ENCODE assay signal across 9 cellular contexts in genomic region chr11:122696662-122697061, GRCh38. TPM values are rescaled to one million over a fixed set of nuclear protein-coding genes. Genes with fewer than 3 reads are reported as not detected.
DNase-seq lines count a peak whose midpoint lies in the region; ATAC-seq and TF ChIP-seq lines count a peak whose summit lies in the region.
"Had no signal": no experiment of that assay in that cellular context is flagged by ENCODE, and none has a peak within 500 bp of the region (broad histone marks: within the 10 kb centered on the region; RNA-seq: fewer than 3 reads in every experiment).

No MANE protein-coding gene starts in this region.

- peaks cover 2% of the 10 kb centered on the region for H3K27me3 Mint-ChIP-seq in GM23338 (ENCODE audit: insufficient read depth, low read depth, poor library complexity)

- no peaks in the 10 kb centered on the region for H3K36me3 Mint-ChIP-seq in GM23338 (ENCODE audit: low read depth)

- no peak overlapping the region for H3K27ac Mint-ChIP-seq in GM23338

- no peaks in the 10 kb centered on the region; the same call in 1 of the 2 replicates for H4K20me1 ChIP-seq in GM23338 (replicated peaks; ENCODE audit: insufficient read depth)

- DNase-seq in Jurkat, Clone E6-1 (ENCODE audit: low read depth, low spot score), result peak; percentile 88
- DNase-seq in activated T-cell treated with anti-CD3 and anti-CD28 coated beads for 48 hours (ENCODE audit: low read depth) (peak; percentile 61), GM23338 (ENCODE audit: low spot score) (no peak), NCI-H2029 (lab: John Stamatoyannopoulos, UW) (no peak), DMS153 (lab: John Stamatoyannopoulos, UW) (no peak), kidney tubule cell (ENCODE audit: low spot score) (no peak)
- DNase-seq in stimulated activated CD4-positive, alpha-beta T cell treated with anti-CD3 and anti-CD28 coated beads, Interleukin-1b, Interleukin-23, amount 100 ng/mL, for 1 hour (ENCODE audit: low read depth in 2 of 2), result peak; percentile 37 to 42

- no peak overlapping the region for H3K4me3 Mint-ChIP-seq in GM23338

- peak overlapping the region; percentile 41 for H3K4me3 ChIP-seq in Jurkat, Clone E6-1 (ENCODE audit: low read length)
- H3K4me3 ChIP-seq in GM23338, result no peak overlapping the region
- H3K4me3 ChIP-seq: lung had no signal

- H3K9me2 ChIP-seq in GM23338 (ENCODE audit: insufficient read depth), result no peaks in the 10 kb centered on the region

- TF ChIP-seq POLR2A in GM18505 (IDR thresholded peaks at IDR 0.05; ENCODE audit: borderline replicate concordance, extremely low read depth, insufficient read depth, insufficient read length), result no peak

- H3K36me3 ChIP-seq in GM23338 (ENCODE audit: insufficient read depth), result no peaks in the 10 kb centered on the region

- peaks cover 13% of the 10 kb centered on the region for H3K4me1 Mint-ChIP-seq in GM23338

- no peak overlapping the region for H3K4me2 ChIP-seq in GM23338

- no peaks in the 10 kb centered on the region for H3K9me3 Mint-ChIP-seq in GM23338

- TF ChIP-seq CTCF in GM23338 (conservative IDR thresholded peaks at IDR 0.05; ENCODE audit: low read depth in 2 of 2), result no peak

- no peaks in the 10 kb centered on the region for H3K79me2 ChIP-seq in GM23338 (replicated peaks; ENCODE audit: insufficient read depth)

- ATAC-seq in GM18505 (IDR thresholded peaks at IDR 0.05; ENCODE audit: unreplicated experiment) (peak; percentile 61), GM23338 (no peak)

- peaks cover 10% of the 10 kb centered on the region; the same call in 1 of the 2 replicates for H3K4me1 ChIP-seq in GM23338 (ENCODE audit: insufficient read depth)

- no peaks in the 10 kb centered on the region for H3F3A ChIP-seq in GM23338 (replicated peaks; ENCODE audit: low read depth)

- H3K27ac ChIP-seq in GM23338 (ENCODE audit: low read depth), result no peak overlapping the region

- H2AFZ ChIP-seq in GM23338, result no peak overlapping the region

- H3K27me3 ChIP-seq in GM23338 (ENCODE audit: insufficient read depth), result no peaks in the 10 kb centered on the region

TF ChIP-seq in GM23338, 12 proteins besides CTCF, POLR2A, EP300 and RAD21:
- TF ChIP-seq ZNF462 (CRISPR knock-in tag; IDR thresholded peaks at IDR 0.05) (no peak), NANOG (IDR thresholded peaks at IDR 0.05; ENCODE audit: borderline replicate concordance) (no peak), STAT1 (IDR thresholded peaks at IDR 0.05; ENCODE audit: unreplicated experiment) (no peak), REST (IDR thresholded peaks at IDR 0.05; ENCODE audit: unreplicated experiment) (no peak), EZH2phosphoT487 (IDR thresholded peaks at IDR 0.05; ENCODE audit: unreplicated experiment) (no peak), EZH2 (IDR thresholded peaks at IDR 0.05; ENCODE audit: low read depth, unreplicated experiment) (no peak), ZNF114 (CRISPR knock-in tag; IDR thresholded peaks at IDR 0.05) (no peak), ETS1 (IDR thresholded peaks at IDR 0.05) (no peak), CREB1 (CRISPR knock-in tag; IDR thresholded peaks at IDR 0.05; ENCODE audit: low read depth) (no peak), JUNB (IDR thresholded peaks at IDR 0.05; ENCODE audit: unreplicated experiment) (no peak), POLR2AphosphoS5 (IDR thresholded peaks at IDR 0.05; ENCODE audit: low read depth) (no peak), ZNF331 (CRISPR knock-in tag; IDR thresholded peaks at IDR 0.05; ENCODE audit: low read depth) (no peak)

RNA-seq across cellular contexts. Expression of gene UBASH3B, which starts 41.1 kb away (rescaled TPM):
- polyA plus RNA-seq in Jurkat, Clone E6-1 (2012; ENCODE audit: insufficient read depth, insufficient read length), result 25.6 TPM
- 12.0 and 17.2 TPM in 2 replicates for total RNA-seq in GM23338 (2014; rRNA removed; shearing (Covaris generic))
- 2.1 and 2.6 TPM in 2 replicates for polyA plus RNA-seq in GM23338 (2016; fragmentation: Nextera tagmentation; extraction: Ambion mirVana)

Comparison
In these comparisons a context has a peak if more than half of its experiments do, and no peak if none do; other contexts are left out.
1. DNase-seq: peak in Jurkat, Clone E6-1 (single experiment), activated T-cell treated with anti-CD3 and anti-CD28 coated beads for 48 hours (single experiment) and stimulated activated CD4-positive, alpha-beta T cell treated with anti-CD3 and anti-CD28 coated beads, Interleukin-1b, Interleukin-23, amount 100 ng/mL, for 1 hour (2 of 2); none in GM23338 (single experiment), NCI-H2029 (single experiment), DMS153 (single experiment) and kidney tubule cell (single experiment).